13 cellular contexts compared by ENCODE assay signal in genomic region chr2:6692061-6692460, GRCh38.
"Had no signal": no experiment of that assay in that cellular context is flagged by ENCODE, and none has a peak within 500 bp of the region (broad histone marks: within the 10 kb centered on the region; RNA-seq: fewer than 3 reads in every experiment).

No MANE protein-coding gene starts in this region.

- H3K36me3 ChIP-seq: gastroesophageal sphincter, spleen, transverse colon had no signal

- DNase-seq: activated CD4-positive, alpha-beta T cell treated with anti-CD3 and anti-CD28 coated beads, Interleukin-2, amount 50 U/mL, for 4 hours; activated effector memory CD4-positive, alpha-beta T cell treated with Interleukin-2 at 50 U/mL for 16 hours; activated naive CD8-positive, alpha-beta T cell treated with anti-CD3 and anti-CD28 coated beads for 36 hours; activated T-cell treated with anti-CD3 and anti-CD28 coated beads, Interleukin-2, amount 50 U/mL, for 24 hours; naive B cell; right cardiac atrium; spleen; stimulated activated CD4-positive, alpha-beta T cell treated with anti-CD3 and anti-CD28 coated beads, Interleukin-1b, Interleukin-23, amount 100 ng/mL, for 48 hours; substantia nigra; transverse colon had no signal

- ATAC-seq: activated CD4-positive, CD25-positive, alpha-beta regulatory T cell treated with anti-CD3 and anti-CD28 coated beads, Interleukin-2, amount 50 U/mL, for 24 hours; gastroesophageal sphincter; stimulated activated memory B cell treated with anti-CD40 and anti-IgM and Interleukin-4, amounts not matched to agents 10 μg/mL and 1 μg/mL and 100 μg/mL, for 72 hours had no signal

- H3K4me3 ChIP-seq: gastroesophageal sphincter, spleen, transverse colon had no signal

- H3K27me3 ChIP-seq: gastroesophageal sphincter, spleen, transverse colon had no signal

- H3K27ac ChIP-seq: gastroesophageal sphincter, spleen, transverse colon had no signal

- H3K4me1 ChIP-seq: gastroesophageal sphincter, spleen, transverse colon had no signal
